1 cellular context compared by ENCODE assay signal in the genomic region with DNA sequence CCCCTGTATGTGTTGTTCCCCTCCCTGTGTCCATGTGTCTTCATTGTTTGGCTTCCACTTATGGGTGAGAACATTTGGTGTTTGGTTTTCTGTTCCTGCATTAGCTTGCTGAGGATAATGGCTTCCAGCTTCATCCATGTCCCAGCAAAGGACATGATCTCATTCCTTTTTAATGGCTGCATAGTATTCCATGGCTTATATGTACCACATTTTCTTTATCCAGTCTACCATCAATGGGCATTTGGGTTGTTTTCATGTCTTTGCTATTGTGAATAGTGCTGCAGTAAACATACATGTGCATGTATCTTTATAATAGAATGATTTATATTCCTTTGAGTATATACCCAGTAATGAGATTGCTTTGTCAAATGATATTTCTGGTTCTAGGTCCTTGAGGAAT. TPM values are rescaled to one million over a fixed set of nuclear protein-coding genes. Genes with fewer than 3 reads are reported as not detected.
"Had no signal": no experiment of that assay in that cellular context is flagged by ENCODE, and none has a peak within 500 bp of the region (broad histone marks: within the 10 kb centered on the region; RNA-seq: fewer than 3 reads in every experiment).

No MANE protein-coding gene starts in this region.

RNA-seq across cellular contexts. Expression of a gene that starts 8.6 kb away (rescaled TPM):
- total RNA-seq: H4 had no signal
